In genomic region chr3:177451277-177451880, GRCh38 we compare ENCODE assay signal across 18 cellular contexts.
DNase-seq lines count a peak whose midpoint lies in the region; ATAC-seq and TF ChIP-seq lines count a peak whose summit lies in the region.
"Had no signal": no experiment of that assay in that cellular context is flagged by ENCODE, and none has a peak within 500 bp of the region (broad histone marks: within the 10 kb centered on the region; RNA-seq: fewer than 3 reads in every experiment).

No MANE protein-coding gene starts in this region.

- intact Hi-C loops in PC-9 (cut with micrococcal nuclease; ENCODE audit: unreplicated experiment) = no loop called here
- intact Hi-C loops in dorsolateral prefrontal cortex (cut with DNase I) = loop anchor here in 1 of 2 donors (10.0 kb wide), 1 partner anchor 87 kb away; no protein-coding TSS in a partner anchor

- no peak overlapping the region for H2AFZ ChIP-seq in PC-9

- H3K27me3 ChIP-seq in PC-9 (ENCODE audit: insufficient read depth, low read depth) (no peaks in the 10 kb centered on the region), dorsolateral prefrontal cortex (no peaks in the 10 kb centered on the region)
- H3K27me3 ChIP-seq: Peyer's patch had no signal

- TF ChIP-seq CTCF in PC-9 (conservative IDR thresholded peaks at IDR 0.05) (no peak), dorsolateral prefrontal cortex (IDR thresholded peaks at IDR 0.05 in 54 of 56, conservative IDR thresholded peaks at IDR 0.05 in 2 of 56; ENCODE audit: low read depth in 1 of 56, partially characterized antibody in 56 of 56) (no peak)

- no peaks in the 10 kb centered on the region for H3K79me2 ChIP-seq in PC-9 (ENCODE audit: low read depth)

- no peaks in the 10 kb centered on the region for H3K9me2 ChIP-seq in PC-9 (ENCODE audit: insufficient read depth)

- no peaks in the 10 kb centered on the region for H4K20me1 ChIP-seq in PC-9 (ENCODE audit: insufficient read depth)

- H3K4me2 ChIP-seq in PC-9 = no peak overlapping the region

- H3K4me3 ChIP-seq in PC-9 = no peak overlapping the region
- H3K4me3 ChIP-seq in dorsolateral prefrontal cortex = peak overlapping the region in 31 of 59 donors; percentile 0 to 46 (median 18)
- H3K4me3 ChIP-seq: GM12878, Peyer's patch, prostate gland had no signal

- POLR2A ChIA-PET in PC-9 (lab: Charles Lee; ENCODE audit: unreplicated experiment) = no interaction called here

- H3K9me3 ChIP-seq in PC-9 (ENCODE audit: insufficient read depth, low read depth) = peaks cover 14% of the 10 kb centered on the region
- H3K9me3 ChIP-seq: Peyer's patch, prostate gland had no signal

- ATAC-seq in HG03139 (IDR thresholded peaks at IDR 0.05; ENCODE audit: unreplicated experiment) = no peak
- ATAC-seq in GM21576 (IDR thresholded peaks at IDR 0.05; ENCODE audit: unreplicated experiment) = no peak
- ATAC-seq: GM12878; stimulated activated effector memory CD8-positive, alpha-beta T cell treated with anti-CD3 and anti-CD28 coated beads, Interleukin-12 subunit alpha, Interleukin-12 subunit beta, amount 100 ng/mL, for 72 hours had no signal

- no TSS peak for BruUV-seq in PC-9 (replicated peaks; lab: Mats Ljungman, UMichigan)

- DNase-seq in PC-9 (no peak), dorsolateral prefrontal cortex (no peak), lung microvascular endothelial cell (ENCODE audit: low read depth in 2 of 2) (peak; percentile 89), superior temporal gyrus (ENCODE audit: extremely low spot score) (peak; percentile 63)
- no peak for DNase-seq in stimulated activated naive CD4-positive, alpha-beta T cell (lab: John Stamatoyannopoulos, UW)
- DNase-seq: activated CD4-positive, alpha-beta T cell treated with anti-CD3 and anti-CD28 coated beads, Interleukin-2, amount 10 ng/mL, durations not matched to agents 7 days and 5 days; midbrain; NCI-H1417 treated with DMSO at 0.1 percent for 48 hours; NCI-H510A treated with DMSO at 0.1 percent for 48 hours; Peyer's patch; stimulated activated CD4-positive, alpha-beta T cell treated with anti-CD3 and anti-CD28 coated beads, Interleukin-4, amount 100 ng/mL, for 1 hour; T1000 had no signal

- peaks cover 61% of the 10 kb centered on the region for H3K4me1 ChIP-seq in PC-9 (replicated peaks; ENCODE audit: insufficient read depth)

- H3K27ac ChIP-seq in PC-9 = peak overlapping the region; percentile 42
- peak overlapping the region in 55 of 59 donors; percentile 1 to 84 (median 62) for H3K27ac ChIP-seq in dorsolateral prefrontal cortex
- H3K27ac ChIP-seq: C4-2B had no signal

- H3F3A ChIP-seq in PC-9 (ENCODE audit: insufficient read depth, low read depth) = peaks cover 52% of the 10 kb centered on the region

- CTCF ChIA-PET in PC-9 (lab: Charles Lee) = no interaction called here

- no peaks in the 10 kb centered on the region for H3K36me3 ChIP-seq in PC-9 (ENCODE audit: low read depth)
- H3K36me3 ChIP-seq: Peyer's patch, prostate gland had no signal

Comparison
In these comparisons a context has a peak if more than half of its experiments do, and no peak if none do; other contexts are left out.
1. DNase-seq: peak in lung microvascular endothelial cell (2 of 2) and superior temporal gyrus (single experiment); none in PC-9 (0 of 2), dorsolateral prefrontal cortex (0 of 10) and stimulated activated naive CD4-positive, alpha-beta T cell (0 of 6).